In genomic region chr7:47672267-47672920, GRCh38 we compare ENCODE assay signal across 1 cellular context.
TF ChIP-seq lines count a peak whose summit lies in the region.

No MANE protein-coding gene starts in this region.

TF ChIP-seq in GM12878, 131 proteins besides CTCF, POLR2A, EP300 and RAD21:
- TF ChIP-seq TARDBP (IDR thresholded peaks at IDR 0.05; ENCODE audit: borderline replicate concordance) (no peak), PBX3 (IDR thresholded peaks at IDR 0.05; ENCODE audit: insufficient replicate concordance, low read depth, low read length) (no peak), ZSCAN29 (IDR thresholded peaks at IDR 0.05) (no peak), POU2F2 (IDR thresholded peaks at IDR 0.05; ENCODE audit: borderline replicate concordance, low read depth, low read length) (no peak), ATF2 (IDR thresholded peaks at IDR 0.05; ENCODE audit: low read length) (no peak), SIN3A (IDR thresholded peaks at IDR 0.05; ENCODE audit: low read depth, low read length) (no peak), MXI1 (IDR thresholded peaks at IDR 0.05; ENCODE audit: low read depth, low read length) (no peak), ZNF384 (IDR thresholded peaks at IDR 0.05; ENCODE audit: borderline replicate concordance, low read depth, low read length) (no peak), CHD1 (IDR thresholded peaks at IDR 0.05; ENCODE audit: low read depth, low read length) (no peak), MEF2B (IDR thresholded peaks at IDR 0.05; ENCODE audit: partially characterized antibody, poor library complexity, severe bottlenecking) (no peak), SUZ12 (IDR thresholded peaks at IDR 0.05; ENCODE audit: unreplicated experiment) (no peak), HDAC2 (IDR thresholded peaks at IDR 0.05) (no peak), SMAD5 (IDR thresholded peaks at IDR 0.05; ENCODE audit: low read depth) (no peak), ELK1 (IDR thresholded peaks at IDR 0.05; ENCODE audit: low read depth, low read length) (no peak), SPI1 (IDR thresholded peaks at IDR 0.05; ENCODE audit: borderline replicate concordance, insufficient read depth, low read depth, low read length) (no peak), NFIC (IDR thresholded peaks at IDR 0.05; ENCODE audit: low read depth, low read length) (no peak)
